In genomic region chr3:185537369-185537970, GRCh38 we compare ENCODE assay signal across 8 cellular contexts. TPM values are rescaled to one million over a fixed set of nuclear protein-coding genes. Genes with fewer than 3 reads are reported as not detected.
DNase-seq lines count a peak whose midpoint lies in the region; ATAC-seq, FAIRE-seq and TF ChIP-seq lines count a peak whose summit lies in the region.

No MANE protein-coding gene starts in this region.

- peaks cover 5 to 11% of the 10 kb centered on the region in 2 donors for H3K4me1 ChIP-seq in mucosa of rectum (ENCODE audit: control insufficient read depth in 2 of 2, insufficient read depth in 2 of 2, low read length in 2 of 2)

- peak overlapping the region; percentile 43 to 58 for H3K9ac ChIP-seq in mucosa of rectum (ENCODE audit: low read depth in 1 of 2, low read length in 2 of 2)

- DNase-seq in CD1c-positive myeloid dendritic cell (ENCODE audit: extremely low spot score) (peak; percentile 91), bronchial epithelial cell (ENCODE audit: low read depth) (peak; percentile 100), DMS 273 (lab: John Stamatoyannopoulos, UW; ENCODE audit: unreplicated experiment) (no peak), NCI-H446 (lab: John Stamatoyannopoulos, UW) (no peak)

- peak overlapping the region; percentile 91 to 94 for H3K27ac ChIP-seq in mucosa of rectum (ENCODE audit: low read depth in 2 of 2, low read length in 2 of 2)

- no peaks in the 10 kb centered on the region for H3K27me3 ChIP-seq in bronchial epithelial cell (ENCODE audit: control insufficient read depth, insufficient read depth, low read length)
- no peaks in the 10 kb centered on the region for H3K27me3 ChIP-seq in mucosa of rectum (ENCODE audit: control insufficient read depth in 2 of 2, insufficient read depth in 2 of 2, low read length in 2 of 2)

- no peaks in the 10 kb centered on the region for H3K36me3 ChIP-seq in bronchial epithelial cell (ENCODE audit: control insufficient read depth, insufficient read depth, low read length)
- peaks cover 0 to 8% of the 10 kb centered on the region in 2 donors for H3K36me3 ChIP-seq in mucosa of rectum (ENCODE audit: control insufficient read depth in 2 of 2, insufficient read depth in 2 of 2, low read length in 2 of 2)

- ATAC-seq in GM19023 (IDR thresholded peaks at IDR 0.05; ENCODE audit: unreplicated experiment) (peak; percentile 98), HG03066 (IDR thresholded peaks at IDR 0.05; ENCODE audit: low read depth, unreplicated experiment) (peak; percentile 100)

- TF ChIP-seq CTCF in bronchial epithelial cell (IDR thresholded peaks at IDR 0.05; ENCODE audit: insufficient read depth, low read length, severe bottlenecking) = no peak

- no peaks in the 10 kb centered on the region for H3K9me3 ChIP-seq in mucosa of rectum (ENCODE audit: control insufficient read depth in 2 of 2, low read length in 2 of 2)

- H3K4me3 ChIP-seq in bronchial epithelial cell (ENCODE audit: low read depth, low read length) (no peak overlapping the region), mucosa of rectum (ENCODE audit: low read length in 2 of 2) (peak overlapping the region in 1 of 2 donors; percentile 31)

- FAIRE-seq in bronchial epithelial cell (lab: Jason Lieb, UNC) = peak; percentile 97

TF ChIP-seq in PFSK-1, 5 proteins besides CTCF, POLR2A, EP300 and RAD21:
- TF ChIP-seq SIN3A (IDR thresholded peaks at IDR 0.05; ENCODE audit: borderline replicate concordance, insufficient read depth, low read length) (no peak; the same call in 1 of the 2 replicates), TAF1 (IDR thresholded peaks at IDR 0.05; ENCODE audit: borderline replicate concordance, insufficient read depth, low read length) (no peak), FOXP2 (optimal IDR thresholded peaks at IDR 0.05; ENCODE audit: borderline replicate concordance, extremely low read depth, extremely low read length, insufficient read depth) (no peak), REST (IDR thresholded peaks at IDR 0.05; ENCODE audit: insufficient read depth in 1 of 2, low read depth in 2 of 2, low read length in 2 of 2) (0 out of 4 replicates have a peak, but pooled peaks of 1 of the 2 experiments have one; percentile 36), POLR2AphosphoS5 (IDR thresholded peaks at IDR 0.05; ENCODE audit: low read depth, low read length) (peak; percentile 51; the same call in 1 of the 2 replicates)

RNA-seq across cellular contexts. Expression of gene LIPH, which starts 14.9 kb away (rescaled TPM):
- polyA plus RNA-seq in PFSK-1 (2012; ENCODE audit: insufficient read length, low read depth) = 2.3 TPM
- 1.8 and 5.6 TPM in 2 replicates for total RNA-seq in bronchial epithelial cell

RNA-seq across cellular contexts. Expression of gene TMEM41A, which starts 38.6 kb away (rescaled TPM):
- 16.4 TPM for polyA plus RNA-seq in PFSK-1 (2012; ENCODE audit: insufficient read length, low read depth)
- total RNA-seq in bronchial epithelial cell = 14.5 and 19.2 TPM in 2 replicates

RNA-seq across cellular contexts. Expression of gene SENP2, which starts 48.6 kb away (rescaled TPM):
- 6.8 TPM for polyA plus RNA-seq in PFSK-1 (2012; ENCODE audit: insufficient read length, low read depth)
- total RNA-seq in bronchial epithelial cell = 30.5 and 33.5 TPM in 2 replicates

Comparison
In these comparisons a context has a peak if more than half of its experiments do, and no peak if none do; other contexts are left out.
1. DNase-seq: peak in CD1c-positive myeloid dendritic cell (single experiment) and bronchial epithelial cell (single experiment); none in DMS 273 (single experiment) and NCI-H446 (0 of 2).